Comparison of ENCODE assay signal across 18 cellular contexts in the genomic region with DNA sequence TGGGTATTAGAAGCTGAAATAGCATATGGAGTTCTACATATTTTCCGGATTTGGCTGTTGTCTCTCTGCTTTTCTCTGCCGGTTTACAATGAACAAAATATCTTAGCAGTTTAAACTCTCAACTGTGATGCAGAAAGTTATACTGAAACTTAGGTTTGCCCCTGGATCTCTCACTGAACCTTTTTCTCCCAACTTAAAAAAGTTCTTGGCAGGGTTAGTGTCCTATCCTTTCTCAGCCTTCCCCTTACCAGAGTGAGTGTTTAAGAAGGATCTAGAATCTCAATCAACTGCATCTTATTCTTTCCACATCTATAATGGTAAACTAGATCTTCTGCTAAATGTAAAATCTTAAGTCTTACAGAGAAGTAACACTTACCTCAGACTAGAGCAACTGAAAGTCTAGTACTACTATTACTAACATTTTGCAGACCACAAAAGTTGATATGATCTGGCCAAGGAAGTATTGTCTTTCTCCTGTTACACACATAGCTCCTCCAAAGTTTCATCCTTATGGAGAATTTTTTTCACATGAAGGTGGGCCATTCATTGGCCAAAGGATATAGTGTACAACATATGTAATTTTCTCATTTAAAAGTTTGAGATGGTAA.
DNase-seq lines count a peak whose midpoint lies in the region; ATAC-seq, FAIRE-seq and TF ChIP-seq lines count a peak whose summit lies in the region.
"Had no signal": no experiment of that assay in that cellular context is flagged by ENCODE, and none has a peak within 500 bp of the region (broad histone marks: within the 10 kb centered on the region; RNA-seq: fewer than 3 reads in every experiment).

No MANE protein-coding gene starts in this region.

- in situ Hi-C loops in GM12878 (cut with MboI) = no loop called here

- peaks cover 58% of the 10 kb centered on the region for H3K4me1 Mint-ChIP-seq in activated T-cell treated with anti-CD3 and anti-CD28 coated beads, Interleukin-2, amount 50 U/mL, for 72 hours (ENCODE audit: low read depth)
- H3K4me1 Mint-ChIP-seq in T-cell = peaks cover 43 to 54% (median 52%) of the 10 kb centered on the region in 3 donors
- peaks cover 63% of the 10 kb centered on the region for H3K4me1 Mint-ChIP-seq in stimulated activated naive CD8-positive, alpha-beta T cell treated with anti-CD3 and anti-CD28 coated beads, Interleukin-15, amount 100 ng/mL, for 72 hours

- H3K4me2 ChIP-seq in GM12878 (ENCODE audit: control insufficient read depth, insufficient read depth) = no peak overlapping the region
- H3K4me2 ChIP-seq in PC-9 = no peak overlapping the region

- no peak overlapping the region for H3K27ac ChIP-seq in GM12878 (ENCODE audit: control insufficient read depth, insufficient read depth)
- H3K27ac ChIP-seq in kidney (ENCODE audit: low read depth in 2 of 2, low read length in 2 of 2) = no peak overlapping the region
- no peak overlapping the region for H3K27ac ChIP-seq in PC-9
- H3K27ac ChIP-seq: gastrocnemius medialis, RWPE1 had no signal

- peaks cover 2 to 11% of the 10 kb centered on the region in 2 donors for H3K9me3 Mint-ChIP-seq in activated T-cell treated with anti-CD3 and anti-CD28 coated beads, Interleukin-2, amount 50 U/mL, for 72 hours
- H3K9me3 Mint-ChIP-seq in T-cell = peaks cover 2 to 10% (median 3%) of the 10 kb centered on the region in 3 donors
- H3K9me3 Mint-ChIP-seq in stimulated activated naive CD8-positive, alpha-beta T cell treated with anti-CD3 and anti-CD28 coated beads, Interleukin-15, amount 100 ng/mL, for 72 hours = peaks cover 15 to 18% of the 10 kb centered on the region in 2 donors

- H3K4me1 ChIP-seq in GM12878 (ENCODE audit: control insufficient read depth, insufficient read depth, low read length) (no peaks in the 10 kb centered on the region), kidney (ENCODE audit: control insufficient read depth in 1 of 2, insufficient read depth in 1 of 2, low read depth in 1 of 2, low read length in 2 of 2) (no peaks in the 10 kb centered on the region), PC-9 (replicated peaks; ENCODE audit: insufficient read depth) (no peaks in the 10 kb centered on the region)
- H3K4me1 ChIP-seq: gastrocnemius medialis had no signal

- RAD21 ChIA-PET in GM12878 (lab: Charles Lee; ENCODE audit: unreplicated experiment) = interaction anchor here (0.8 to 1.7 kb wide), 4 partner anchors 9 to 236 kb away, joined by 3 to 4 read pairs (median 4); no protein-coding TSS in a partner anchor

- TF ChIP-seq EP300 in GM12878 (IDR thresholded peaks at IDR 0.05; ENCODE audit: borderline replicate concordance in 1 of 2, control insufficient read depth in 1 of 2, low read depth in 2 of 2, low read length in 2 of 2) = no peak

- H3K27me3 Mint-ChIP-seq in activated T-cell treated with anti-CD3 and anti-CD28 coated beads, Interleukin-2, amount 50 U/mL, for 72 hours (ENCODE audit: low read depth) = no peaks in the 10 kb centered on the region
- H3K27me3 Mint-ChIP-seq in T-cell = no peaks in the 10 kb centered on the region
- no peaks in the 10 kb centered on the region for H3K27me3 Mint-ChIP-seq in stimulated activated naive CD8-positive, alpha-beta T cell treated with anti-CD3 and anti-CD28 coated beads, Interleukin-15, amount 100 ng/mL, for 72 hours

- SMC1A ChIA-PET in GM12878 (lab: Charles Lee; ENCODE audit: uncharacterized antibody, unreplicated experiment) = interaction anchor here (1.5 to 2.1 kb wide), 3 partner anchors 15 to 22 kb away, joined by 3 to 11 read pairs (median 5); no protein-coding TSS in a partner anchor

- H2AFZ ChIP-seq in GM12878 (ENCODE audit: control insufficient read depth, low read depth, low read length) (no peak overlapping the region), PC-9 (no peak overlapping the region)

- no peaks in the 10 kb centered on the region for H4K20me1 ChIP-seq in GM12878 (ENCODE audit: control insufficient read depth, insufficient read depth)
- no peaks in the 10 kb centered on the region for H4K20me1 ChIP-seq in PC-9 (ENCODE audit: insufficient read depth)

- TF ChIP-seq CTCF in GM12878 (IDR thresholded peaks at IDR 0.05 in 2 of 3, conservative IDR thresholded peaks at IDR 0.05 in 1 of 3; ENCODE audit: control insufficient read depth in 2 of 3, extremely low read depth in 1 of 3, insufficient read depth in 1 of 3, low read depth in 3 of 3, low read length in 3 of 3) = no peak
- TF ChIP-seq CTCF in kidney (IDR thresholded peaks at IDR 0.05; ENCODE audit: borderline replicate concordance, extremely low read depth, insufficient read depth) = no peak
- no peak for TF ChIP-seq CTCF in PC-9 (conservative IDR thresholded peaks at IDR 0.05)

- H3K79me2 ChIP-seq in GM12878 (ENCODE audit: control insufficient read depth, insufficient read depth, low read length) = no peaks in the 10 kb centered on the region
- no peaks in the 10 kb centered on the region for H3K79me2 ChIP-seq in PC-9 (ENCODE audit: low read depth)

- no peaks in the 10 kb centered on the region for H3F3A ChIP-seq in PC-9 (ENCODE audit: insufficient read depth, low read depth)

- intact Hi-C loops in GM12878 (cut with micrococcal nuclease; ENCODE audit: unreplicated experiment) (loop anchor here (10.0 kb wide), 1 partner anchor 271 kb away; no protein-coding TSS in a partner anchor), kidney (cut with DNase I) (no loop called here), PC-9 (cut with micrococcal nuclease; ENCODE audit: unreplicated experiment) (no loop called here)

- H3K36me3 Mint-ChIP-seq in activated T-cell treated with anti-CD3 and anti-CD28 coated beads, Interleukin-2, amount 50 U/mL, for 72 hours (ENCODE audit: insufficient read depth in 2 of 2) = peaks cover 5 to 17% of the 10 kb centered on the region in 2 donors
- peaks cover 10% of the 10 kb centered on the region for H3K36me3 Mint-ChIP-seq in T-cell

- H3K36me3 ChIP-seq in GM12878 (ENCODE audit: control insufficient read depth in 2 of 2, insufficient read depth in 2 of 2, low read length in 1 of 2) (no peaks in the 10 kb centered on the region), kidney (ENCODE audit: control insufficient read depth in 1 of 2, insufficient read depth in 2 of 2, low read length in 2 of 2) (no peaks in the 10 kb centered on the region), PC-9 (ENCODE audit: low read depth) (no peaks in the 10 kb centered on the region)
- H3K36me3 ChIP-seq: gastrocnemius medialis had no signal

- CTCF ChIA-PET in T-cell (lab: Charles Lee) = no interaction called here
- CTCF ChIA-PET in GM12878 (lab: Yijun Ruan, JAX) = no interaction called here
- CTCF ChIA-PET in PC-9 (lab: Charles Lee) = no interaction called here

- FAIRE-seq in GM12878 (lab: Jason Lieb, UNC) = peak; percentile 78
- FAIRE-seq in kidney (lab: Jason Lieb, UNC) = no peak
- FAIRE-seq: H1, TTC549 had no signal

- POLR2A ChIA-PET in T-cell (lab: Charles Lee) = no interaction called here
- POLR2A ChIA-PET in GM12878 (lab: Charles Lee) = no interaction called here
- POLR2A ChIA-PET in PC-9 (lab: Charles Lee; ENCODE audit: unreplicated experiment) = interaction anchor here (0.6 kb wide), 1 partner anchor 171 kb away, joined by 3 read pairs; no protein-coding TSS in a partner anchor

- no TSS peak for BruUV-seq in GM12878 (replicated peaks; lab: Mats Ljungman, UMichigan)
- BruUV-seq in PC-9 (replicated peaks; lab: Mats Ljungman, UMichigan) = no TSS peak

- no peak for DNase-seq in activated T-cell treated with anti-CD3 and anti-CD28 coated beads, Interleukin-2, amount 50 U/mL, for 72 hours
- DNase-seq in activated T-cell treated with anti-CD3 and anti-CD28 coated beads, Interleukin-2, amount 50 U/mL, for 1 hour = no peak
- DNase-seq in T-cell (no peak), GM12878 (ENCODE audit: low read depth, low spot score) (no peak), kidney (no peak), PC-9 (no peak), anterior cingulate cortex (lab: John Stamatoyannopoulos, UW) (no peak)
- no peak for DNase-seq in stimulated activated naive CD8-positive, alpha-beta T cell treated with anti-CD3 and anti-CD28 coated beads, Interleukin-15, amount 100 ng/mL, for 72 hours
- DNase-seq: gastrocnemius medialis; left cardiac atrium; NCI-H1930; NK-92 treated with Interleukin-12 subunit alpha and Interleukin-12 subunit beta, amount 100 ng/mL, for 24 hours; stimulated activated CD4-positive, alpha-beta T cell treated with anti-CD3 and anti-CD28 coated beads, Interleukin-12 subunit alpha, Interleukin-12 subunit beta, amount 100 ng/mL, for 4 hours; stimulated activated naive CD4-positive, alpha-beta T cell; trophoblast cell had no signal

- ATAC-seq in activated T-cell treated with anti-CD3 and anti-CD28 coated beads, Interleukin-2, amount 50 U/mL, for 72 hours (replicated peaks in 1 of 2) = peak; percentile 82 to 88
- ATAC-seq in T-cell (replicated peaks in 1 of 4) (peak in 2 of 4 experiments; percentile 16 to 21), GM12878 (peak; percentile 71)
- peak; percentile 88 for ATAC-seq in stimulated activated naive CD8-positive, alpha-beta T cell treated with anti-CD3 and anti-CD28 coated beads, Interleukin-15, amount 100 ng/mL, for 72 hours
- ATAC-seq: gastrocnemius medialis, left cardiac atrium had no signal

- H3K4me3 ChIP-seq in GM12878 (no peak overlapping the region), kidney (ENCODE audit: low read length in 2 of 2) (no peak overlapping the region), PC-9 (no peak overlapping the region)
- H3K4me3 ChIP-seq: gastrocnemius medialis had no signal

- peak overlapping the region; percentile 93 for H3K27ac Mint-ChIP-seq in activated T-cell treated with anti-CD3 and anti-CD28 coated beads, Interleukin-2, amount 50 U/mL, for 72 hours
- peak overlapping the region; percentile 85 to 90 for H3K27ac Mint-ChIP-seq in T-cell
- peak overlapping the region; percentile 88 to 94 for H3K27ac Mint-ChIP-seq in stimulated activated naive CD8-positive, alpha-beta T cell treated with anti-CD3 and anti-CD28 coated beads, Interleukin-15, amount 100 ng/mL, for 72 hours

- H3K9ac ChIP-seq in GM12878 (ENCODE audit: control insufficient read depth, insufficient read depth, low read length) (no peak overlapping the region), kidney (ENCODE audit: low read length in 2 of 2) (no peak overlapping the region)

- 54% methylated on average over 2 of the region's 2 CpGs for WGBS in GM12878 (ENCODE audit: insufficient coverage, insufficient replicate concordance, low lambda C conversion rate, missing lambda C conversion rate)

- no peak for TF ChIP-seq POLR2A in GM12878 (IDR thresholded peaks at IDR 0.05; ENCODE audit: low read depth, low read length)

- H3K27me3 ChIP-seq in GM12878 (replicated peaks in 1 of 2; ENCODE audit: control insufficient read depth in 2 of 2, insufficient read depth in 2 of 2, low read length in 1 of 2) (no peaks in the 10 kb centered on the region), PC-9 (ENCODE audit: insufficient read depth, low read depth) (no peaks in the 10 kb centered on the region)
- H3K27me3 ChIP-seq: gastrocnemius medialis had no signal

- peak overlapping the region; percentile 33 to 87 for H3K4me3 Mint-ChIP-seq in activated T-cell treated with anti-CD3 and anti-CD28 coated beads, Interleukin-2, amount 50 U/mL, for 72 hours
- peak overlapping the region in 1 of 3 donors; percentile 2 for H3K4me3 Mint-ChIP-seq in T-cell
- H3K4me3 Mint-ChIP-seq in stimulated activated naive CD8-positive, alpha-beta T cell treated with anti-CD3 and anti-CD28 coated beads, Interleukin-15, amount 100 ng/mL, for 72 hours = peak overlapping the region; percentile 45 to 64

- H3K9me3 ChIP-seq in GM12878 (replicated peaks; ENCODE audit: control insufficient read depth, insufficient read depth, low read length) (no peaks in the 10 kb centered on the region), kidney (ENCODE audit: control insufficient read depth in 1 of 2, low read length in 2 of 2) (no peaks in the 10 kb centered on the region), PC-9 (ENCODE audit: insufficient read depth, low read depth) (no peaks in the 10 kb centered on the region; the same call in 1 of the 2 replicates)
- H3K9me3 ChIP-seq: gastrocnemius medialis had no signal

- TF ChIP-seq RAD21 in GM12878 (IDR thresholded peaks at IDR 0.05; ENCODE audit: insufficient read depth, low read depth, low read length) = no peak

- H3K9me2 ChIP-seq in PC-9 (ENCODE audit: insufficient read depth) = no peaks in the 10 kb centered on the region
